Comparison of ENCODE assay signal across 13 cellular contexts in the genomic region with DNA sequence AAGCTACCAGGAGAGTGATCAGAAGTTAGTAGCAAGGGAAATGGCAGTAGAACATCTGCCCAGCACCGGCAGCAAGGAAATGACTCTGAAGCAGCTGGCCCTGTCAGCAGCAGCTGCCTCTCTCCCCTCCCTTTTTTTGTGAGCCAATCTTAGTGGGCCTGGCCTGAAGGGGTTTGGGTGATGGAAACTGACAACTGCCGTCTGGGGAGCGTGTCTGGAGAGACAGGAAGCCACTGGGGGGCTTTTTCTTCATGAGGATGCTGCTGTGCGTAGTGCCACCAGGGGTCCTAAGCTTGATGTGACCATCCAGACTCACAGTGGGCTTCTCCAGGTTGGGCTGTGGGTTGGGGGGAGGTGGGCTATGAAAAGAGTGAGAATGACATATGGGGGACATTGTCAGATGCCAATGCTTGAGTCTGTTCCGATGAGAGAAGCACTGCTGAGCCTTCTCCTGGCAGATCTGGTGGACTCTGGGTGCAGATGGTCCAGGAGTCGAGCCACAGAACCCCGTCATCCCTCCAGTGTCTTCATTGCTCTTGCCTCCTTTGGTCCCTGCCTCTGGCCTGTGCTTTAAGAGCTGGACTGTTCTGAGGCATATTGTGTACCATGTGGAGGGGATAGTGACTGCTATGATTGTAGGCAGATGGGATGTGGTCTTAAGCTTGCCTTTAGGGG.
DNase-seq lines count a peak whose midpoint lies in the region; ATAC-seq, FAIRE-seq and TF ChIP-seq lines count a peak whose summit lies in the region.
"Had no signal": no experiment of that assay in that cellular context is flagged by ENCODE, and none has a peak within 500 bp of the region (broad histone marks: within the 10 kb centered on the region; RNA-seq: fewer than 3 reads in every experiment).

No MANE protein-coding gene starts in this region.

- H3K27ac ChIP-seq in ACC112 (ENCODE audit: low read depth, low read length) = peak overlapping the region; percentile 83; the same call in 1 of the 2 replicates
- H3K27ac ChIP-seq: ovary had no signal

- no peak for ATAC-seq in SK-N-SH treated with all-trans-retinoic acid at 6 μM for 48 hours
- ATAC-seq in memory B cell (ENCODE audit: low read depth) = peak; percentile 14
- no peak for ATAC-seq in GM18520 (IDR thresholded peaks at IDR 0.05; ENCODE audit: unreplicated experiment)
- ATAC-seq: activated T-helper 17 cell treated with anti-CD3 and anti-CD28 coated beads, Interleukin-2, amount 50 U/mL, for 72 hours had no signal

- H3K36me3 Mint-ChIP-seq in memory B cell = no peaks in the 10 kb centered on the region
- H3K36me3 Mint-ChIP-seq: CD4-positive, CD25-positive, alpha-beta regulatory T cell had no signal

- H3K27me3 ChIP-seq in ACC112 (ENCODE audit: insufficient read depth, low read length) = no peaks in the 10 kb centered on the region
- H3K27me3 ChIP-seq: dorsolateral prefrontal cortex, ovary had no signal

- H3K79me2 ChIP-seq in ACC112 (ENCODE audit: control insufficient read depth, insufficient read depth, low read length, unreplicated experiment) = peaks cover 10% of the 10 kb centered on the region

- FAIRE-seq in H54 (lab: Jason Lieb, UNC) = peak; percentile 20

- H2AFZ ChIP-seq in ACC112 (ENCODE audit: low read length, unreplicated experiment) = no peak overlapping the region

- no peak for TF ChIP-seq POLR2A in H54 (IDR thresholded peaks at IDR 0.05; ENCODE audit: low read depth, low read length)

- H3K9me3 Mint-ChIP-seq in memory B cell = no peaks in the 10 kb centered on the region
- H3K9me3 Mint-ChIP-seq: activated T-helper 17 cell treated with anti-CD3 and anti-CD28 coated beads, Interleukin-2, amount 50 U/mL, for 72 hours; CD4-positive, CD25-positive, alpha-beta regulatory T cell; T-helper 2 cell treated with Interferon-gamma antibody and Interleukin-4, amounts not matched to agents 5 μg/mL and 100 μg/mL, for 36 hours had no signal

- no peaks in the 10 kb centered on the region; the same call in 1 of the 2 replicates for H3K36me3 ChIP-seq in ACC112 (ENCODE audit: insufficient read depth, low read length)
- H3K36me3 ChIP-seq: ovary had no signal

- DNase-seq in H54 (ENCODE audit: insufficient read length, low spot score) = no peak
- no peak for DNase-seq in memory B cell (ENCODE audit: low spot score in 2 of 2)
- no peak for DNase-seq in stimulated activated CD4-positive, alpha-beta T cell treated with anti-CD3 and anti-CD28 coated beads, Interleukin-4, amount 100 ng/mL, for 1 hour
- DNase-seq in RPMI8226 = no peak
- DNase-seq in NCI-H1048 (lab: John Stamatoyannopoulos, UW) = no peak
- DNase-seq: CD4-positive, CD25-positive, alpha-beta regulatory T cell; dorsolateral prefrontal cortex; ovary had no signal

- peaks cover 47% of the 10 kb centered on the region for H3K4me1 ChIP-seq in ACC112 (ENCODE audit: control insufficient read depth, insufficient read depth, low read length, unreplicated experiment)

- peaks cover 2% of the 10 kb centered on the region for H3K27me3 Mint-ChIP-seq in memory B cell
- H3K27me3 Mint-ChIP-seq: activated T-helper 17 cell treated with anti-CD3 and anti-CD28 coated beads, Interleukin-2, amount 50 U/mL, for 72 hours had no signal

- no peak overlapping the region for H3K4me3 Mint-ChIP-seq in memory B cell
- H3K4me3 Mint-ChIP-seq: activated T-helper 17 cell treated with anti-CD3 and anti-CD28 coated beads, Interleukin-2, amount 50 U/mL, for 72 hours; CD4-positive, CD25-positive, alpha-beta regulatory T cell; T-helper 2 cell treated with Interferon-gamma antibody and Interleukin-4, amounts not matched to agents 5 μg/mL and 100 μg/mL, for 36 hours had no signal

- no peak overlapping the region for H3K27ac Mint-ChIP-seq in memory B cell
- H3K27ac Mint-ChIP-seq: activated T-helper 17 cell treated with anti-CD3 and anti-CD28 coated beads, Interleukin-2, amount 50 U/mL, for 72 hours; CD4-positive, CD25-positive, alpha-beta regulatory T cell; T-helper 2 cell treated with Interferon-gamma antibody and Interleukin-4, amounts not matched to agents 5 μg/mL and 100 μg/mL, for 36 hours had no signal

- peaks cover 14% of the 10 kb centered on the region for H3K4me1 Mint-ChIP-seq in memory B cell
- H3K4me1 Mint-ChIP-seq: CD4-positive, CD25-positive, alpha-beta regulatory T cell had no signal

- no peak overlapping the region for H3K4me3 ChIP-seq in ACC112 (ENCODE audit: low read depth, low read length)
- H3K4me3 ChIP-seq: ovary had no signal

TF ChIP-seq in SK-N-SH treated with all-trans-retinoic acid at 6 μM for 48 hours, 23 proteins besides CTCF, POLR2A, EP300 and RAD21:
- TF ChIP-seq ZNF70 (CRISPR knock-in tag; IDR thresholded peaks at IDR 0.05) (peak; percentile 14; the same call in 1 of the 2 replicates), SNAI2 (CRISPR knock-in tag; IDR thresholded peaks at IDR 0.05) (no peak)
- TF ChIP-seq, protein P1, sequence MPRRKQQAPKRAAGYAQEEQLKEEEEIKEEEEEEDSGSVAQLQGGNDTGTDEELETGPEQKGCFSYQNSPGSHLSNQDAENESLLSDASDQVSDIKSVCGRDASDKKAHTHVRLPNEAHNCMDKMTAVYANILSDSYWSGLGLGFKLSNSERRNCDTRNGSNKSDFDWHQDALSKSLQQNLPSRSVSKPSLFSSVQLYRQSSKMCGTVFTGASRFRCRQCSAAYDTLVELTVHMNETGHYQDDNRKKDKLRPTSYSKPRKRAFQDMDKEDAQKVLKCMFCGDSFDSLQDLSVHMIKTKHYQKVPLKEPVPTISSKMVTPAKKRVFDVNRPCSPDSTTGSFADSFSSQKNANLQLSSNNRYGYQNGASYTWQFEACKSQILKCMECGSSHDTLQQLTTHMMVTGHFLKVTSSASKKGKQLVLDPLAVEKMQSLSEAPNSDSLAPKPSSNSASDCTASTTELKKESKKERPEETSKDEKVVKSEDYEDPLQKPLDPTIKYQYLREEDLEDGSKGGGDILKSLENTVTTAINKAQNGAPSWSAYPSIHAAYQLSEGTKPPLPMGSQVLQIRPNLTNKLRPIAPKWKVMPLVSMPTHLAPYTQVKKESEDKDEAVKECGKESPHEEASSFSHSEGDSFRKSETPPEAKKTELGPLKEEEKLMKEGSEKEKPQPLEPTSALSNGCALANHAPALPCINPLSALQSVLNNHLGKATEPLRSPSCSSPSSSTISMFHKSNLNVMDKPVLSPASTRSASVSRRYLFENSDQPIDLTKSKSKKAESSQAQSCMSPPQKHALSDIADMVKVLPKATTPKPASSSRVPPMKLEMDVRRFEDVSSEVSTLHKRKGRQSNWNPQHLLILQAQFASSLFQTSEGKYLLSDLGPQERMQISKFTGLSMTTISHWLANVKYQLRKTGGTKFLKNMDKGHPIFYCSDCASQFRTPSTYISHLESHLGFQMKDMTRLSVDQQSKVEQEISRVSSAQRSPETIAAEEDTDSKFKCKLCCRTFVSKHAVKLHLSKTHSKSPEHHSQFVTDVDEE (CRISPR knock-in tag; IDR thresholded peaks at IDR 0.05) = peak; percentile 46; the same call in 1 of the 2 replicates
